ENCODE assay signal across 9 cellular contexts in genomic region chr12:32603858-32604257, GRCh38.
DNase-seq lines count a peak whose midpoint lies in the region; ATAC-seq, FAIRE-seq and TF ChIP-seq lines count a peak whose summit lies in the region.
"Had no signal": no experiment of that assay in that cellular context is flagged by ENCODE, and none has a peak within 500 bp of the region (broad histone marks: within the 10 kb centered on the region; RNA-seq: fewer than 3 reads in every experiment).

No MANE protein-coding gene starts in this region.

- H3K27ac ChIP-seq in neural progenitor cell (no peak overlapping the region), RWPE1 (no peak overlapping the region; the same call in 1 of the 2 replicates)

- H3K4me1 ChIP-seq in neural progenitor cell = no peaks in the 10 kb centered on the region

- peak; percentile 89 for FAIRE-seq in GM12892 (lab: Jason Lieb, UNC)

- H3K4me3 ChIP-seq in fibroblast of pulmonary artery (replicated peaks; ENCODE audit: low read depth, low read length) = no peak overlapping the region
- H3K4me3 ChIP-seq in neural progenitor cell = no peak overlapping the region

- H4K20me1 ChIP-seq in neural progenitor cell (ENCODE audit: low read depth) = peaks cover 5% of the 10 kb centered on the region

- H3K27me3 Mint-ChIP-seq in neural progenitor cell (ENCODE audit: insufficient read depth, low read depth) = no peaks in the 10 kb centered on the region

- H2AFZ ChIP-seq in neural progenitor cell (replicated peaks) = no peak overlapping the region

- no peak overlapping the region for H3K9ac ChIP-seq in neural progenitor cell
- H3K9ac ChIP-seq: SK-N-SH had no signal

- no peaks in the 10 kb centered on the region for H3K9me3 Mint-ChIP-seq in neural progenitor cell

- DNase-seq in GM12892 (ENCODE audit: insufficient read length) (no peak), LHCN-M2 (ENCODE audit: low read depth) (peak; percentile 6), fibroblast of pulmonary artery (ENCODE audit: low read depth) (peak; percentile 49), neural progenitor cell (ENCODE audit: low spot score) (no peak), pons (ENCODE audit: low spot score) (no peak), RWPE1 (ENCODE audit: low spot score) (no peak)
- DNase-seq: SK-N-SH had no signal

- peaks cover 6% of the 10 kb centered on the region for H3K4me1 Mint-ChIP-seq in neural progenitor cell

- POLR2A ChIA-PET in RWPE1 (lab: Yijun Ruan, JAX; ENCODE audit: low non-redundant PET) = no interaction called here

- H3K4me3 Mint-ChIP-seq in neural progenitor cell = no peak overlapping the region

- no peaks in the 10 kb centered on the region for H3F3A ChIP-seq in neural progenitor cell (ENCODE audit: low read depth)

- no peaks in the 10 kb centered on the region for H3K9me3 ChIP-seq in neural progenitor cell (ENCODE audit: low read depth)
- H3K9me3 ChIP-seq: SK-N-SH had no signal

- no peak overlapping the region for H3K4me2 ChIP-seq in neural progenitor cell
- H3K4me2 ChIP-seq: SK-N-SH had no signal

- H3K79me2 ChIP-seq in neural progenitor cell (ENCODE audit: low read depth) = no peaks in the 10 kb centered on the region

- TF ChIP-seq CTCF in fibroblast of pulmonary artery (IDR thresholded peaks at IDR 0.05; ENCODE audit: low read length, missing control alignments) (no peak), neural progenitor cell (IDR thresholded peaks at IDR 0.05) (no peak), RWPE1 (conservative IDR thresholded peaks at IDR 0.05; ENCODE audit: low read depth) (no peak)

- no peak for TF ChIP-seq POLR2A in GM12892 (IDR thresholded peaks at IDR 0.05; ENCODE audit: low read depth, low read length)

- ATAC-seq in GM21619 (IDR thresholded peaks at IDR 0.05; ENCODE audit: unreplicated experiment) (peak; percentile 85), HG03280 (IDR thresholded peaks at IDR 0.05; ENCODE audit: unreplicated experiment) (no peak)

- CTCF ChIA-PET in RWPE1 (lab: Yijun Ruan, JAX) = interaction anchor here (0.6 kb wide), 1 partner anchor 238 kb away, joined by 3 read pairs; no protein-coding TSS in a partner anchor

- H3K36me3 ChIP-seq in neural progenitor cell = peaks cover 19% of the 10 kb centered on the region

- peaks cover 13% of the 10 kb centered on the region for H3K36me3 Mint-ChIP-seq in neural progenitor cell

- H3K27ac Mint-ChIP-seq in neural progenitor cell = no peak overlapping the region

- H3K27me3 ChIP-seq in neural progenitor cell = no peaks in the 10 kb centered on the region

Comparison
In these comparisons a context has a peak if more than half of its experiments do, and no peak if none do; other contexts are left out.
1. DNase-seq: peak in LHCN-M2 (single experiment) and fibroblast of pulmonary artery (single experiment); none in GM12892 (single experiment), neural progenitor cell (single experiment), pons (single experiment) and RWPE1 (single experiment).